20 cellular contexts compared by ENCODE assay signal in the genomic region with DNA sequence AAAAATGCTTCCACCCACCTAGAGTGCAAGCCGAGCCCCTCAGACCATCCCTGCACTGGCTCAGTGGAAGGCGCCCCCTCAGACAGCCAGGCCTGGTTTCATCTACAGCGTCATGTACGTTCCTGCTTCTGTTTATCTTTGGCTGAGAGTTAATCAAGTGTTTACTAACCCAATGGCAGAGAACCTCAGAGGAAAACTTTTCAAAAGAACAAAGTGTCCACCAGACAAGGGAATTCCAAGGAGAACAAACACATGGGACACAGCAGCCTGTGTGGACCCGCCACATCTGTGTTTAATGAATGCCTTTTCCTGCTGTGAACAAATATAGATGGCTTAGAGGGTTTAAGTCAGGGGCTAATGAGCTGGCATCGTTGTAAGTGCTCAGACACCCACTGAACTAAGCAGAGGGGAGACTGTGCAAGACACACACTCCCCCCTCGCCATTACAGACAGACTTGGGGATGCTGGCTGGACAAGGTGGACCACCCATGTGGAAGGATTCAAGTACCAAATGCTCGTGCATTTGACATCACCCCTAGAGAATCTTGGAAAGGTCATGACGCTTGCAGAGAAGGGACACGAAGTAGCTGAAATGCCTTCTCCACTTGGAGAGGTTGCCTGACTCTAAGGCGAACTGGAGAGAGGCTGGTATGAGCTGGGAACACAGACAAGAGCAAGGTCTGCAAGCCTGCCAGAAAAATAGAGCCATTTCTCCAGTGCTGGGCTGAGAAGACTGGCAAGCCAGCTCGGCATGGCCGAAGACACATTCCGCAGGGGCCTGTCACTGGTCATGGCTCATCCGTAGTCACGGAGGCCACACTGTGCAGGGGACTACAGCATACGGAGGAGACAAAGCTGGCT. TPM values are rescaled to one million over a fixed set of nuclear protein-coding genes. Genes with fewer than 3 reads are reported as not detected.
A peak's percentile ranks its signal among the peaks of the same experiment; 100 is the strongest.
DNase-seq lines count a peak whose midpoint lies in the region; ATAC-seq and TF ChIP-seq lines count a peak whose summit lies in the region.
"Had no signal": no experiment of that assay in that cellular context is flagged by ENCODE, and none has a peak within 500 bp of the region (broad histone marks: within the 10 kb centered on the region; RNA-seq: fewer than 3 reads in every experiment).

No MANE protein-coding gene starts in this region.

- peak overlapping the region; percentile 40 for H3K9ac ChIP-seq in smooth muscle cell (ENCODE audit: low read depth)

- intact Hi-C loops in left lung (cut with DNase I): no loop called here

- H3K4me1 ChIP-seq in left lung: peaks cover 14 to 17% of the 10 kb centered on the region in 2 donors
- peaks cover 21% of the 10 kb centered on the region for H3K4me1 ChIP-seq in smooth muscle cell (ENCODE audit: low read depth)

- no peaks in the 10 kb centered on the region for H3K36me3 Mint-ChIP-seq in activated naive CD4-positive, alpha-beta T cell treated with anti-CD3 and anti-CD28 coated beads, Interleukin-2, amount 10 ng/mL, durations not matched to agents 7 days and 5 days
- H3K36me3 Mint-ChIP-seq: activated naive CD8-positive, alpha-beta T cell; IgD-negative memory B cell; natural killer cell treated with Interleukin-12 subunit alpha and Interleukin-12 subunit beta and Interleukin-15 and Interleukin-18, amount 100 ng/mL, for 72 hours had no signal

- no peaks in the 10 kb centered on the region for H3K4me1 Mint-ChIP-seq in activated naive CD4-positive, alpha-beta T cell treated with anti-CD3 and anti-CD28 coated beads, Interleukin-2, amount 10 ng/mL, durations not matched to agents 7 days and 5 days
- H3K4me1 Mint-ChIP-seq: IgD-negative memory B cell had no signal

- no peaks in the 10 kb centered on the region for H3K79me2 ChIP-seq in smooth muscle cell (ENCODE audit: low read depth)

- no peaks in the 10 kb centered on the region for H3K36me3 ChIP-seq in left lung
- no peaks in the 10 kb centered on the region for H3K36me3 ChIP-seq in smooth muscle cell (ENCODE audit: low read depth)

- H2AFZ ChIP-seq in smooth muscle cell (ENCODE audit: low read depth): peak overlapping the region; percentile 22
- H2AFZ ChIP-seq: PC-9 had no signal

- peaks cover 4% of the 10 kb centered on the region for H3K27me3 Mint-ChIP-seq in activated naive CD4-positive, alpha-beta T cell treated with anti-CD3 and anti-CD28 coated beads, Interleukin-2, amount 10 ng/mL, durations not matched to agents 7 days and 5 days
- H3K27me3 Mint-ChIP-seq: activated naive CD8-positive, alpha-beta T cell; IgD-negative memory B cell had no signal

- peak overlapping the region; percentile 56 for H3K4me2 ChIP-seq in smooth muscle cell
- H3K4me2 ChIP-seq: PC-9 had no signal

- DNase-seq in GM04503 (ENCODE audit: low read depth) (peak; percentile 33), amniotic epithelial cell (ENCODE audit: low read depth) (peak; percentile 38), left lung (no peak), smooth muscle cell (lab: John Stamatoyannopoulos, UW; ENCODE audit: unreplicated experiment) (no peak), NCI-H146 treated with DMSO at 0.1 percent for 48 hours (lab: John Stamatoyannopoulos, UW; ENCODE audit: unreplicated experiment) (no peak)
- DNase-seq in activated naive CD4-positive, alpha-beta T cell treated with anti-CD3 and anti-CD28 coated beads, Interleukin-2, amount 10 ng/mL, durations not matched to agents 7 days and 5 days: no peak
- DNase-seq: activated CD4-positive, alpha-beta T cell treated with anti-CD3 and anti-CD28 coated beads, Interleukin-2, amount 50 U/mL, for 4 hours; activated T-cell treated with anti-CD3 and anti-CD28 coated beads, Interleukin-2, amount 50 U/mL, for 1 hour; AML-193; central memory CD4-positive, alpha-beta T cell; effector CD8-positive, alpha-beta T cell; NCI-H2081 treated with DMSO at 0.1 percent for 48 hours; NCI-H526; PC-9 had no signal

- ATAC-seq in left lung (peak; percentile 81), GM19035 (IDR thresholded peaks at IDR 0.05; ENCODE audit: unreplicated experiment) (no peak), GM21737 (IDR thresholded peaks at IDR 0.05; ENCODE audit: unreplicated experiment) (no peak)
- ATAC-seq: left lobe of liver had no signal

- no peak overlapping the region for H3K27ac Mint-ChIP-seq in activated naive CD4-positive, alpha-beta T cell treated with anti-CD3 and anti-CD28 coated beads, Interleukin-2, amount 10 ng/mL, durations not matched to agents 7 days and 5 days
- H3K27ac Mint-ChIP-seq: activated naive CD8-positive, alpha-beta T cell; IgD-negative memory B cell; natural killer cell treated with Interleukin-12 subunit alpha and Interleukin-12 subunit beta and Interleukin-15 and Interleukin-18, amount 100 ng/mL, for 72 hours had no signal

- H3K27me3 ChIP-seq in left lung (no peaks in the 10 kb centered on the region), smooth muscle cell (ENCODE audit: low read depth) (no peaks in the 10 kb centered on the region)

- H3K4me3 ChIP-seq in left lung: no peak overlapping the region
- H3K4me3 ChIP-seq in smooth muscle cell: no peak overlapping the region
- H3K4me3 ChIP-seq: PC-9 had no signal

- no peaks in the 10 kb centered on the region for H4K20me1 ChIP-seq in smooth muscle cell (ENCODE audit: low read depth)

- H3K27ac ChIP-seq in left lung: no peak overlapping the region
- peak overlapping the region; percentile 76 for H3K27ac ChIP-seq in smooth muscle cell (ENCODE audit: low read depth)
- H3K27ac ChIP-seq: PC-9 had no signal

- no peak overlapping the region for H3K4me3 Mint-ChIP-seq in activated naive CD4-positive, alpha-beta T cell treated with anti-CD3 and anti-CD28 coated beads, Interleukin-2, amount 10 ng/mL, durations not matched to agents 7 days and 5 days
- H3K4me3 Mint-ChIP-seq: activated naive CD8-positive, alpha-beta T cell; IgD-negative memory B cell; natural killer cell treated with Interleukin-12 subunit alpha and Interleukin-12 subunit beta and Interleukin-15 and Interleukin-18, amount 100 ng/mL, for 72 hours had no signal

- H3F3A ChIP-seq in smooth muscle cell (ENCODE audit: low read depth): peaks cover 3% of the 10 kb centered on the region

- WGBS in smooth muscle cell (ENCODE audit: low lambda C conversion rate): 31% methylated on average over 17 of the region's 17 CpGs

- CTCF ChIA-PET in activated naive CD4-positive, alpha-beta T cell treated with anti-CD3 and anti-CD28 coated beads, Interleukin-2, amount 10 ng/mL, durations not matched to agents 7 days and 5 days (lab: Charles Lee): no interaction called here

- no peaks in the 10 kb centered on the region for H3K9me3 Mint-ChIP-seq in activated naive CD4-positive, alpha-beta T cell treated with anti-CD3 and anti-CD28 coated beads, Interleukin-2, amount 10 ng/mL, durations not matched to agents 7 days and 5 days
- H3K9me3 Mint-ChIP-seq: IgD-negative memory B cell; natural killer cell treated with Interleukin-12 subunit alpha and Interleukin-12 subunit beta and Interleukin-15 and Interleukin-18, amount 100 ng/mL, for 72 hours had no signal

- TF ChIP-seq CTCF in left lung (IDR thresholded peaks at IDR 0.05) (no peak), smooth muscle cell (IDR thresholded peaks at IDR 0.05; ENCODE audit: borderline replicate concordance, insufficient read depth, poor library complexity, severe bottlenecking) (no peak)

- no peaks in the 10 kb centered on the region for H3K9me3 ChIP-seq in left lung
- no peaks in the 10 kb centered on the region for H3K9me3 ChIP-seq in smooth muscle cell (replicated peaks; ENCODE audit: low read depth)

RNA-seq across cellular contexts. Expression of gene NXT1, which starts 53.5 kb away (rescaled TPM):
- total RNA-seq in left lung (10 to 100 TPM; 12.0 to 19.4 TPM), smooth muscle cell (43.7 and 49.6 TPM in 2 replicates)
- polyA plus RNA-seq in smooth muscle cell: 45.3 and 46.1 TPM in 2 replicates

Comparison
In these comparisons a context has a peak if more than half of its experiments do, and no peak if none do; other contexts are left out.
1. DNase-seq: peak in GM04503 (single experiment) and amniotic epithelial cell (single experiment); none in left lung (0 of 2), smooth muscle cell (single experiment), NCI-H146 treated with DMSO at 0.1 percent for 48 hours (single experiment) and activated naive CD4-positive, alpha-beta T cell treated with anti-CD3 and anti-CD28 coated beads, Interleukin-2, amount 10 ng/mL, durations not matched to agents 7 days and 5 days (single experiment).